9 cellular contexts compared by ENCODE assay signal in genomic region chr1:224211262-224211962, GRCh38.
DNase-seq lines count a peak whose midpoint lies in the region; ATAC-seq, FAIRE-seq and TF ChIP-seq lines count a peak whose summit lies in the region.
"Had no signal": no experiment of that assay in that cellular context is flagged by ENCODE, and none has a peak within 500 bp of the region (broad histone marks: within the 10 kb centered on the region; RNA-seq: fewer than 3 reads in every experiment).

No MANE protein-coding gene starts in this region.

- TF ChIP-seq CTCF in foreskin fibroblast (IDR thresholded peaks at IDR 0.05; ENCODE audit: low read depth, low read length), result no peak

- no peak overlapping the region for H3K4me3 ChIP-seq in foreskin fibroblast (ENCODE audit: low read depth in 1 of 2, low read length in 2 of 2)

- no peak for TF ChIP-seq RAD21 in Ishikawa (IDR thresholded peaks at IDR 0.05; ENCODE audit: low read depth)

- peak; percentile 30 for FAIRE-seq in RCC 7860 (lab: Jason Lieb, UNC)
- FAIRE-seq: G401.6 had no signal

- ATAC-seq in GM18519 (IDR thresholded peaks at IDR 0.05; ENCODE audit: low FRiP score, unreplicated experiment) (no peak), GM21515 (IDR thresholded peaks at IDR 0.05; ENCODE audit: unreplicated experiment) (no peak), HG02981 (IDR thresholded peaks at IDR 0.05; ENCODE audit: unreplicated experiment) (no peak)

- in situ Hi-C loops in ACHN (cut with HindIII; ENCODE audit: low pct_ligation_motif_present, low pct_unique_long_range_greater_than_20kb, low sequenced_read_pairs), result no loop called here

- DNase-seq in ACHN (peak; percentile 21), RCC 7860 (ENCODE audit: low spot score) (no peak), foreskin fibroblast (peak; percentile 77 to 92), amniotic stem cell (lab: John Stamatoyannopoulos, UW) (no peak)

- no peak for TF ChIP-seq EP300 in Ishikawa (IDR thresholded peaks at IDR 0.05; ENCODE audit: borderline replicate concordance)

TF ChIP-seq in Ishikawa, 13 proteins besides CTCF, POLR2A, EP300 and RAD21:
- TF ChIP-seq NFIC (IDR thresholded peaks at IDR 0.05), result peak; percentile 84
- TF ChIP-seq, protein P1, sequence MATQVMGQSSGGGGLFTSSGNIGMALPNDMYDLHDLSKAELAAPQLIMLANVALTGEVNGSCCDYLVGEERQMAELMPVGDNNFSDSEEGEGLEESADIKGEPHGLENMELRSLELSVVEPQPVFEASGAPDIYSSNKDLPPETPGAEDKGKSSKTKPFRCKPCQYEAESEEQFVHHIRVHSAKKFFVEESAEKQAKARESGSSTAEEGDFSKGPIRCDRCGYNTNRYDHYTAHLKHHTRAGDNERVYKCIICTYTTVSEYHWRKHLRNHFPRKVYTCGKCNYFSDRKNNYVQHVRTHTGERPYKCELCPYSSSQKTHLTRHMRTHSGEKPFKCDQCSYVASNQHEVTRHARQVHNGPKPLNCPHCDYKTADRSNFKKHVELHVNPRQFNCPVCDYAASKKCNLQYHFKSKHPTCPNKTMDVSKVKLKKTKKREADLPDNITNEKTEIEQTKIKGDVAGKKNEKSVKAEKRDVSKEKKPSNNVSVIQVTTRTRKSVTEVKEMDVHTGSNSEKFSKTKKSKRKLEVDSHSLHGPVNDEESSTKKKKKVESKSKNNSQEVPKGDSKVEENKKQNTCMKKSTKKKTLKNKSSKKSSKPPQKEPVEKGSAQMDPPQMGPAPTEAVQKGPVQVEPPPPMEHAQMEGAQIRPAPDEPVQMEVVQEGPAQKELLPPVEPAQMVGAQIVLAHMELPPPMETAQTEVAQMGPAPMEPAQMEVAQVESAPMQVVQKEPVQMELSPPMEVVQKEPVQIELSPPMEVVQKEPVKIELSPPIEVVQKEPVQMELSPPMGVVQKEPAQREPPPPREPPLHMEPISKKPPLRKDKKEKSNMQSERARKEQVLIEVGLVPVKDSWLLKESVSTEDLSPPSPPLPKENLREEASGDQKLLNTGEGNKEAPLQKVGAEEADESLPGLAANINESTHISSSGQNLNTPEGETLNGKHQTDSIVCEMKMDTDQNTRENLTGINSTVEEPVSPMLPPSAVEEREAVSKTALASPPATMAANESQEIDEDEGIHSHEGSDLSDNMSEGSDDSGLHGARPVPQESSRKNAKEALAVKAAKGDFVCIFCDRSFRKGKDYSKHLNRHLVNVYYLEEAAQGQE (IDR thresholded peaks at IDR 0.05; ENCODE audit: low read depth), result no peak
TF ChIP-seq in Ishikawa: peak in this region for 1.

Comparison
In these comparisons a context has a peak if more than half of its experiments do, and no peak if none do; other contexts are left out.
1. DNase-seq: peak in ACHN (single experiment) and foreskin fibroblast (2 of 2); none in RCC 7860 (single experiment) and amniotic stem cell (single experiment).